Comparison of ENCODE assay signal across 23 cellular contexts in the genomic region with DNA sequence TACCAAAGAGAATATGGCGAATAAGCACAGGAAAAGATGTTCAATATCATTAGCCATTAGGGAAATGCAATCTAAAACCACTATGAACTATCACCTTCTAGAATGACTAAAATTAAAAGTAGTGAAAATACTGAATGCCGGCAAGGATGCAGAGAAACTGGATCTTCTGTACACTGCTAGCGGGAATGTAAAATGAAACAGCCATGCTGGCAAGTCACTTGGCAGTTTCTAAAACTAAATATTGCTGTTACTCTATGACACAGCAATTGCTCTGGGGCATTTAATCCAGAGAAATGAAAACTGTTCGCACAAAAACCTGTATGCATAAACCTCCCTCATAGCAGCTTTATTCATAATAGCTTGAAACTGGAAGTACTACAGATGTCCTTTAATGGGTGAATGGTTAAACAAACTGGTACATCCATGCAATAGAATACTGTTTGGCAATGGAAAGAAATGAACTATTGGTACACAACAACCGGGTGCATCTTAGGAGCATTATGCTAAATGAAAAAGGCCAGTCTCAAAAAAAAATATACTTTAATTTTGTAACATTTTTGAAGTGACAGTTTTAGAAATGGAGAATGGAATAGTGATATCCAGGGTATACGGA.
A peak's percentile ranks its signal among the peaks of the same experiment; 100 is the strongest.
DNase-seq lines count a peak whose midpoint lies in the region; ATAC-seq and TF ChIP-seq lines count a peak whose summit lies in the region.
"Had no signal": no experiment of that assay in that cellular context is flagged by ENCODE, and none has a peak within 500 bp of the region (broad histone marks: within the 10 kb centered on the region; RNA-seq: fewer than 3 reads in every experiment).

No MANE protein-coding gene starts in this region.

- no peak for DNase-seq in Caco-2
- no peak for DNase-seq in central memory CD8-positive, alpha-beta T cell (ENCODE audit: low spot score in 2 of 2)
- no peak for DNase-seq in psoas muscle
- no peak for DNase-seq in SW 1271 (lab: John Stamatoyannopoulos, UW)
- no peak for DNase-seq in tibial nerve (ENCODE audit: low spot score in 2 of 2)
- DNase-seq in DMS53 (lab: John Stamatoyannopoulos, UW), result no peak
- DNase-seq: Calu3; CD4-positive, alpha-beta memory T cell; GDM1; H7; HFFc6; NCI-H1694; NCI-H2081 treated with DMSO at 0.1 percent for 48 hours; NCI-H446; NCI-H526; PC-3; RPMI8226; SHP77; T-cell had no signal

- POLR2A ChIA-PET in Caco-2 (lab: Charles Lee), result no interaction called here
- POLR2A ChIA-PET in HEK293 (lab: Yijun Ruan, JAX), result no interaction called here

- WGBS in psoas muscle, 3 donors, result 43 to 79% (median 59%) methylated on average over 6 of the region's 6 CpGs
- WGBS in tibial nerve, 2 donors, result 84 to 87% methylated on average over 6 of the region's 6 CpGs

- TSS peak; percentile 3 for BruUV-seq in Caco-2 (replicated peaks; lab: Mats Ljungman, UMichigan)

- H3K27me3 ChIP-seq in Caco-2 (replicated peaks; ENCODE audit: control insufficient read depth, insufficient read depth, low read length), result no peaks in the 10 kb centered on the region
- H3K27me3 ChIP-seq in psoas muscle (ENCODE audit: insufficient read depth in 3 of 3, low read length in 2 of 3), result no peaks in the 10 kb centered on the region
- no peaks in the 10 kb centered on the region for H3K27me3 ChIP-seq in tibial nerve

- TF ChIP-seq POLR2A in tibial nerve (IDR thresholded peaks at IDR 0.05), result no peak

- ATAC-seq in central memory CD8-positive, alpha-beta T cell (replicated peaks; ENCODE audit: extremely low read depth, poor library complexity, severe bottlenecking), result no peak
- ATAC-seq in psoas muscle, result peak in 1 of 4 donors; percentile 67
- ATAC-seq: A549, PC-3, T-cell had no signal

- no peak for TF ChIP-seq EP300 in tibial nerve (IDR thresholded peaks at IDR 0.05)

- H3K27me3 Mint-ChIP-seq in Caco-2 (ENCODE audit: insufficient read depth, unreplicated experiment), result no peaks in the 10 kb centered on the region
- H3K27me3 Mint-ChIP-seq in central memory CD8-positive, alpha-beta T cell, result no peaks in the 10 kb centered on the region
- H3K27me3 Mint-ChIP-seq: CD4-positive, alpha-beta memory T cell; IgD-negative memory B cell; T-cell had no signal

- no peaks in the 10 kb centered on the region for H3K9me3 Mint-ChIP-seq in Caco-2 (ENCODE audit: unreplicated experiment)
- H3K9me3 Mint-ChIP-seq in central memory CD8-positive, alpha-beta T cell, result no peaks in the 10 kb centered on the region
- H3K9me3 Mint-ChIP-seq: CD4-positive, alpha-beta memory T cell; HFFc6; T-cell had no signal

- no peaks in the 10 kb centered on the region for H3K4me1 Mint-ChIP-seq in Caco-2 (ENCODE audit: low read depth, unreplicated experiment)
- peaks cover 55% of the 10 kb centered on the region for H3K4me1 Mint-ChIP-seq in central memory CD8-positive, alpha-beta T cell

- H3K36me3 ChIP-seq in Caco-2 (ENCODE audit: control insufficient read depth, insufficient read depth, low read length), result no peaks in the 10 kb centered on the region; the same call in none of the 2 replicates
- no peaks in the 10 kb centered on the region for H3K36me3 ChIP-seq in HEK293 (ENCODE audit: control insufficient read depth in 2 of 2, insufficient read depth in 1 of 2, low read length in 2 of 2)
- no peaks in the 10 kb centered on the region for H3K36me3 ChIP-seq in psoas muscle (ENCODE audit: insufficient read depth in 1 of 2, low read depth in 1 of 2)
- peaks cover 0 to 12% (median 0%) of the 10 kb centered on the region in 3 donors for H3K36me3 ChIP-seq in tibial nerve

- H3K9me3 ChIP-seq in Caco-2 (no peaks in the 10 kb centered on the region), HEK293 (ENCODE audit: control insufficient read depth, insufficient read depth, low read depth, low read length) (no peaks in the 10 kb centered on the region), psoas muscle (no peaks in the 10 kb centered on the region), tibial nerve (no peaks in the 10 kb centered on the region)
- H3K9me3 ChIP-seq: A549 had no signal

- peaks cover 26% of the 10 kb centered on the region for H3K36me3 Mint-ChIP-seq in Caco-2 (ENCODE audit: insufficient read depth, unreplicated experiment)
- H3K36me3 Mint-ChIP-seq in central memory CD8-positive, alpha-beta T cell (ENCODE audit: insufficient read depth), result peaks cover 12% of the 10 kb centered on the region

- H3K27ac ChIP-seq in HEK293 (ENCODE audit: extremely low read depth, low read depth, low read length) (no peak overlapping the region), psoas muscle (peak overlapping the region; percentile 59), tibial nerve (peak overlapping the region in 1 of 4 donors; percentile 63)
- H3K27ac ChIP-seq: A549, SK-N-MC had no signal

- no peak for TF ChIP-seq CTCF in Caco-2 (IDR thresholded peaks at IDR 0.05; ENCODE audit: insufficient read depth in 1 of 2, low read depth in 1 of 2, low read length in 1 of 2, severe bottlenecking in 1 of 2, unreplicated experiment in 1 of 2)
- no peak for TF ChIP-seq CTCF in HEK293 (tag by site-specific recombination; IDR thresholded peaks at IDR 0.05)
- TF ChIP-seq CTCF in psoas muscle (IDR thresholded peaks at IDR 0.05), result no peak
- no peak for TF ChIP-seq CTCF in tibial nerve (IDR thresholded peaks at IDR 0.05)

- CTCF ChIA-PET in Caco-2 (lab: Charles Lee) (interaction anchor here (2.0 kb wide), 1 partner anchor 16 kb away, joined by 6 read pairs; no protein-coding TSS in a partner anchor), HEK293 (lab: Yijun Ruan, JAX) (interaction anchor here (0.6 to 1.6 kb wide), 4 partner anchors 9 to 17 kb away, joined by 3 to 5 read pairs (median 3); no protein-coding TSS in a partner anchor)

- no peak overlapping the region for H3K4me3 Mint-ChIP-seq in Caco-2 (ENCODE audit: unreplicated experiment)
- H3K4me3 Mint-ChIP-seq in central memory CD8-positive, alpha-beta T cell, result no peak overlapping the region
- H3K4me3 Mint-ChIP-seq: CD4-positive, alpha-beta memory T cell; HFFc6; IgD-negative memory B cell; T-cell had no signal

- intact Hi-C loops in Caco-2 (cut with micrococcal nuclease; ENCODE audit: unreplicated experiment), result no loop called here
- intact Hi-C loops in psoas muscle (cut with DNase I), result no loop called here

- H3K4me1 ChIP-seq in Caco-2 (peaks cover 4% of the 10 kb centered on the region; the same call in 1 of the 2 replicates), HEK293 (ENCODE audit: control insufficient read depth, insufficient read depth, low read length) (no peaks in the 10 kb centered on the region), psoas muscle (peaks cover 46% of the 10 kb centered on the region), tibial nerve (peaks cover 0 to 40% (median 6%) of the 10 kb centered on the region in 4 donors)

- H3K27ac Mint-ChIP-seq in Caco-2 (ENCODE audit: unreplicated experiment), result no peak overlapping the region
- H3K27ac Mint-ChIP-seq in central memory CD8-positive, alpha-beta T cell (ENCODE audit: low read depth), result peak overlapping the region; percentile 57
- H3K27ac Mint-ChIP-seq: HFFc6, IgD-negative memory B cell, T-cell had no signal

- H3K4me3 ChIP-seq in Caco-2 (ENCODE audit: low read depth, low read length) (no peak overlapping the region), HEK293 (ENCODE audit: low read depth, low read length) (no peak overlapping the region), psoas muscle (peak overlapping the region; percentile 35), tibial nerve (no peak overlapping the region)
- H3K4me3 ChIP-seq: A549, SK-N-MC had no signal

TF ChIP-seq in HEK293, 187 proteins besides CTCF, POLR2A, EP300 and RAD21:
- TF ChIP-seq PRDM4 (tag by site-specific recombination; IDR thresholded peaks at IDR 0.05), result peak; percentile 81
- TF ChIP-seq, protein P1, sequence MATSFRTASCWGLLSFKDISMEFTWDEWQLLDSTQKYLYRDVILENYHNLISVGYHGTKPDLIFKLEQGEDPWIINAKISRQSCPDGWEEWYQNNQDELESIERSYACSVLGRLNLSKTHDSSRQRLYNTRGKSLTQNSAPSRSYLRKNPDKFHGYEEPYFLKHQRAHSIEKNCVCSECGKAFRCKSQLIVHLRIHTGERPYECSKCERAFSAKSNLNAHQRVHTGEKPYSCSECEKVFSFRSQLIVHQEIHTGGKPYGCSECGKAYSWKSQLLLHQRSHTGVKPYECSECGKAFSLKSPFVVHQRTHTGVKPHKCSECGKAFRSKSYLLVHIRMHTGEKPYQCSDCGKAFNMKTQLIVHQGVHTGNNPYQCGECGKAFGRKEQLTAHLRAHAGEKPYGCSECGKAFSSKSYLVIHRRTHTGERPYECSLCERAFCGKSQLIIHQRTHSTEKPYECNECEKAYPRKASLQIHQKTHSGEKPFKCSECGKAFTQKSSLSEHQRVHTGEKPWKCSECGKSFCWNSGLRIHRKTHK (tag by site-specific recombination; IDR thresholded peaks at IDR 0.05), result no peak
- no peak for TF ChIP-seq RBAK (tag by site-specific recombination; IDR thresholded peaks at IDR 0.05)
- 0 out of 2 replicates have a peak, but pooled peaks have one; percentile 20 for TF ChIP-seq PRDM1 (tag by site-specific recombination; IDR thresholded peaks at IDR 0.05)
